In the genomic region with DNA sequence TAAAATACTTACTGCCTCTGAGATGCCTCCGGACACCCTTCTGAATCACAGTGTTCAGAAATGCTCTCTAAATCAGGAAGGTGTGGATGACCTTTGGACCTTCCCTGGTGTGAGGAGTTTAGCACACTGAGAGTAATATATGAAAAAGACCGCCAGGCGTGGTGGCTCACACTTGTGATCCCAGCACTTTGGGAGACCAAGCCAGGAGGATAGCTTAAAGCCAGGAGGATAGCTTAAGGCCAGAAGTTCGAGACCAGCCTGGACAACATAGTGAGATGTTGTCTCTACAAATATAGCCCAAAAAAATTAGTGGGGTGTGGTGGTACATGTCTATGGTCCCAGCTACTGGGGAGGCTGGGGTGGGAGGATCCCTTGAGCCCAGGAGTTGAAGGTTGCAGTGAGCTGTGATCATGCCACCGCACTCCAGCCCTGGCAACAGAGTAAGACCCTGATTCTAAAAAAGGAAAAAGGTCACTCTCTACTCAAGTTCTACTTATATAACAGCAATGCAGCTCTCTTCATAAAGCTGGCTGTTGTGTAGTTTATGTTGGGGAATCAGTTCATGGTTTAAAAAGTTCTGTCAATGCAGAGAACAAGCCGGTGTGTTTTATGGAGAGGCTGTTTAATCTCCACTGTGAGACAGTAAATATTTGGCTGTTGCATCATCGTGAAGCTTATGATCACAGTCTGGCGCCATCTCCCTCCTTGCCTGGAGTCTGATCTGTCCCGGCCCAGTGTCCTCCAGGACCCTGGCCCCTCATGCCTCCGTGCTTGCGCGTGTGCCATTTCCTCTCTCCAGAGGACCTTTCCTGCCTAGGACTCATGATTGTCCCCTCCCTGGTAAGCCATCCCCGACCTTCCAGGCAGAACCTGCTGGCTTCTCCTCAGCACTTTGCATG, we compare ENCODE assay signal across 1 cellular context.
TF ChIP-seq lines count a peak whose summit lies in the region.

No MANE protein-coding gene starts in this region.

TF ChIP-seq in HepG2, 621 proteins besides CTCF, POLR2A, EP300 and RAD21 (continued from another document and continues in another):
- no peak for TF ChIP-seq ZNF660 (CRISPR knock-in tag; IDR thresholded peaks at IDR 0.05; ENCODE audit: borderline replicate concordance, low read depth)
- no peak for TF ChIP-seq PCBP2 (optimal IDR thresholded peaks at IDR 0.05; ENCODE audit: low read depth, low read length, poor library complexity, severe bottlenecking)
- TF ChIP-seq ZNF543 (CRISPR knock-in tag; IDR thresholded peaks at IDR 0.05): peak; percentile 77; the same call in 1 of the 2 replicates
- TF ChIP-seq, protein P1, sequence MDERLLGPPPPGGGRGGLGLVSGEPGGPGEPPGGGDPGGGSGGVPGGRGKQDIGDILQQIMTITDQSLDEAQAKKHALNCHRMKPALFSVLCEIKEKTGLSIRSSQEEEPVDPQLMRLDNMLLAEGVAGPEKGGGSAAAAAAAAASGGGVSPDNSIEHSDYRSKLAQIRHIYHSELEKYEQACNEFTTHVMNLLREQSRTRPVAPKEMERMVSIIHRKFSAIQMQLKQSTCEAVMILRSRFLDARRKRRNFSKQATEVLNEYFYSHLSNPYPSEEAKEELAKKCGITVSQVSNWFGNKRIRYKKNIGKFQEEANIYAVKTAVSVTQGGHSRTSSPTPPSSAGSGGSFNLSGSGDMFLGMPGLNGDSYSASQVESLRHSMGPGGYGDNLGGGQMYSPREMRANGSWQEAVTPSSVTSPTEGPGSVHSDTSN (CRISPR knock-in tag; IDR thresholded peaks at IDR 0.05): no peak
- TF ChIP-seq, protein P2, sequence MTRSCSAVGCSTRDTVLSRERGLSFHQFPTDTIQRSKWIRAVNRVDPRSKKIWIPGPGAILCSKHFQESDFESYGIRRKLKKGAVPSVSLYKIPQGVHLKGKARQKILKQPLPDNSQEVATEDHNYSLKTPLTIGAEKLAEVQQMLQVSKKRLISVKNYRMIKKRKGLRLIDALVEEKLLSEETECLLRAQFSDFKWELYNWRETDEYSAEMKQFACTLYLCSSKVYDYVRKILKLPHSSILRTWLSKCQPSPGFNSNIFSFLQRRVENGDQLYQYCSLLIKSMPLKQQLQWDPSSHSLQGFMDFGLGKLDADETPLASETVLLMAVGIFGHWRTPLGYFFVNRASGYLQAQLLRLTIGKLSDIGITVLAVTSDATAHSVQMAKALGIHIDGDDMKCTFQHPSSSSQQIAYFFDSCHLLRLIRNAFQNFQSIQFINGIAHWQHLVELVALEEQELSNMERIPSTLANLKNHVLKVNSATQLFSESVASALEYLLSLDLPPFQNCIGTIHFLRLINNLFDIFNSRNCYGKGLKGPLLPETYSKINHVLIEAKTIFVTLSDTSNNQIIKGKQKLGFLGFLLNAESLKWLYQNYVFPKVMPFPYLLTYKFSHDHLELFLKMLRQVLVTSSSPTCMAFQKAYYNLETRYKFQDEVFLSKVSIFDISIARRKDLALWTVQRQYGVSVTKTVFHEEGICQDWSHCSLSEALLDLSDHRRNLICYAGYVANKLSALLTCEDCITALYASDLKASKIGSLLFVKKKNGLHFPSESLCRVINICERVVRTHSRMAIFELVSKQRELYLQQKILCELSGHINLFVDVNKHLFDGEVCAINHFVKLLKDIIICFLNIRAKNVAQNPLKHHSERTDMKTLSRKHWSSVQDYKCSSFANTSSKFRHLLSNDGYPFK (CRISPR knock-in tag; IDR thresholded peaks at IDR 0.05; ENCODE audit: borderline replicate concordance): peak; percentile 73; the same call in 1 of the 2 replicates
- peak; percentile 63 for TF ChIP-seq ASH2L (IDR thresholded peaks at IDR 0.05; ENCODE audit: insufficient read length, low read depth, low read length)
- no peak for TF ChIP-seq ZIK1 (CRISPR knock-in tag; IDR thresholded peaks at IDR 0.05; ENCODE audit: borderline replicate concordance, low read depth)
- TF ChIP-seq ERF (CRISPR knock-in tag; IDR thresholded peaks at IDR 0.05): peak; percentile 84
- TF ChIP-seq ZNF605 (CRISPR knock-in tag; IDR thresholded peaks at IDR 0.05): 0 out of 2 replicates have a peak, but pooled peaks have one; percentile 18
- peak; percentile 51; the same call in 1 of the 2 replicates for TF ChIP-seq ZKSCAN8 (CRISPR knock-in tag; IDR thresholded peaks at IDR 0.05; ENCODE audit: borderline replicate concordance)
- peak; percentile 86 for TF ChIP-seq ZNF546 (CRISPR knock-in tag; conservative IDR thresholded peaks at IDR 0.05)
- TF ChIP-seq KAT7 (CRISPR knock-in tag; IDR thresholded peaks at IDR 0.05; ENCODE audit: borderline replicate concordance): peak; percentile 48; the same call in 1 of the 2 replicates
- peak; percentile 18; the same call in 1 of the 3 replicates for TF ChIP-seq MXI1 (IDR thresholded peaks at IDR 0.05; ENCODE audit: borderline replicate concordance, low read depth, low read length)
- TF ChIP-seq PCBP1 (IDR thresholded peaks at IDR 0.05; ENCODE audit: borderline replicate concordance, low read depth, low read length): no peak
- peak; percentile 70; the same call in 1 of the 2 replicates for TF ChIP-seq ZNF761 (CRISPR knock-in tag; conservative IDR thresholded peaks at IDR 0.05)
- TF ChIP-seq ZNF589 (CRISPR knock-in tag; conservative IDR thresholded peaks at IDR 0.05): 0 out of 2 replicates have a peak, but pooled peaks have one; percentile 57
- TF ChIP-seq CCAR2 (optimal IDR thresholded peaks at IDR 0.05; ENCODE audit: low read depth, low read length): no peak
- TF ChIP-seq ZNF792 (CRISPR knock-in tag; IDR thresholded peaks at IDR 0.05): peak; percentile 82; the same call in 1 of the 2 replicates
- TF ChIP-seq PAF1 (CRISPR knock-in tag; IDR thresholded peaks at IDR 0.05): no peak
- TF ChIP-seq ZFP36L1 (CRISPR knock-in tag; IDR thresholded peaks at IDR 0.05): peak; percentile 17; the same call in 1 of the 2 replicates
- TF ChIP-seq SNRNP70 (IDR thresholded peaks at IDR 0.05; ENCODE audit: low read depth, low read length): no peak
- TF ChIP-seq, protein P3, sequence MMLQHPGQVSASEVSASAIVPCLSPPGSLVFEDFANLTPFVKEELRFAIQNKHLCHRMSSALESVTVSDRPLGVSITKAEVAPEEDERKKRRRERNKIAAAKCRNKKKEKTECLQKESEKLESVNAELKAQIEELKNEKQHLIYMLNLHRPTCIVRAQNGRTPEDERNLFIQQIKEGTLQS (CRISPR knock-in tag; IDR thresholded peaks at IDR 0.05): peak; percentile 93
- TF ChIP-seq, protein P4, sequence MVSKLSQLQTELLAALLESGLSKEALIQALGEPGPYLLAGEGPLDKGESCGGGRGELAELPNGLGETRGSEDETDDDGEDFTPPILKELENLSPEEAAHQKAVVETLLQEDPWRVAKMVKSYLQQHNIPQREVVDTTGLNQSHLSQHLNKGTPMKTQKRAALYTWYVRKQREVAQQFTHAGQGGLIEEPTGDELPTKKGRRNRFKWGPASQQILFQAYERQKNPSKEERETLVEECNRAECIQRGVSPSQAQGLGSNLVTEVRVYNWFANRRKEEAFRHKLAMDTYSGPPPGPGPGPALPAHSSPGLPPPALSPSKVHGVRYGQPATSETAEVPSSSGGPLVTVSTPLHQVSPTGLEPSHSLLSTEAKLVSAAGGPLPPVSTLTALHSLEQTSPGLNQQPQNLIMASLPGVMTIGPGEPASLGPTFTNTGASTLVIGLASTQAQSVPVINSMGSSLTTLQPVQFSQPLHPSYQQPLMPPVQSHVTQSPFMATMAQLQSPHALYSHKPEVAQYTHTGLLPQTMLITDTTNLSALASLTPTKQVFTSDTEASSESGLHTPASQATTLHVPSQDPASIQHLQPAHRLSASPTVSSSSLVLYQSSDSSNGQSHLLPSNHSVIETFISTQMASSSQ (IDR thresholded peaks at IDR 0.05; ENCODE audit: low read depth): peak; percentile 72
- TF ChIP-seq, protein P4 (CRISPR knock-in tag; IDR thresholded peaks at IDR 0.05; ENCODE audit: borderline replicate concordance): peak; percentile 78; the same call in 1 of the 2 replicates
- no peak; the same call in 1 of the 2 replicates for TF ChIP-seq ZNF33B (CRISPR knock-in tag; IDR thresholded peaks at IDR 0.05)
- TF ChIP-seq, protein P5, sequence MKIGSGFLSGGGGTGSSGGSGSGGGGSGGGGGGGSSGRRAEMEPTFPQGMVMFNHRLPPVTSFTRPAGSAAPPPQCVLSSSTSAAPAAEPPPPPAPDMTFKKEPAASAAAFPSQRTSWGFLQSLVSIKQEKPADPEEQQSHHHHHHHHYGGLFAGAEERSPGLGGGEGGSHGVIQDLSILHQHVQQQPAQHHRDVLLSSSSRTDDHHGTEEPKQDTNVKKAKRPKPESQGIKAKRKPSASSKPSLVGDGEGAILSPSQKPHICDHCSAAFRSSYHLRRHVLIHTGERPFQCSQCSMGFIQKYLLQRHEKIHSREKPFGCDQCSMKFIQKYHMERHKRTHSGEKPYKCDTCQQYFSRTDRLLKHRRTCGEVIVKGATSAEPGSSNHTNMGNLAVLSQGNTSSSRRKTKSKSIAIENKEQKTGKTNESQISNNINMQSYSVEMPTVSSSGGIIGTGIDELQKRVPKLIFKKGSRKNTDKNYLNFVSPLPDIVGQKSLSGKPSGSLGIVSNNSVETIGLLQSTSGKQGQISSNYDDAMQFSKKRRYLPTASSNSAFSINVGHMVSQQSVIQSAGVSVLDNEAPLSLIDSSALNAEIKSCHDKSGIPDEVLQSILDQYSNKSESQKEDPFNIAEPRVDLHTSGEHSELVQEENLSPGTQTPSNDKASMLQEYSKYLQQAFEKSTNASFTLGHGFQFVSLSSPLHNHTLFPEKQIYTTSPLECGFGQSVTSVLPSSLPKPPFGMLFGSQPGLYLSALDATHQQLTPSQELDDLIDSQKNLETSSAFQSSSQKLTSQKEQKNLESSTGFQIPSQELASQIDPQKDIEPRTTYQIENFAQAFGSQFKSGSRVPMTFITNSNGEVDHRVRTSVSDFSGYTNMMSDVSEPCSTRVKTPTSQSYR (CRISPR knock-in tag; IDR thresholded peaks at IDR 0.05; ENCODE audit: borderline replicate concordance): peak; percentile 39; the same call in 1 of the 2 replicates
- TF ChIP-seq, protein P6, sequence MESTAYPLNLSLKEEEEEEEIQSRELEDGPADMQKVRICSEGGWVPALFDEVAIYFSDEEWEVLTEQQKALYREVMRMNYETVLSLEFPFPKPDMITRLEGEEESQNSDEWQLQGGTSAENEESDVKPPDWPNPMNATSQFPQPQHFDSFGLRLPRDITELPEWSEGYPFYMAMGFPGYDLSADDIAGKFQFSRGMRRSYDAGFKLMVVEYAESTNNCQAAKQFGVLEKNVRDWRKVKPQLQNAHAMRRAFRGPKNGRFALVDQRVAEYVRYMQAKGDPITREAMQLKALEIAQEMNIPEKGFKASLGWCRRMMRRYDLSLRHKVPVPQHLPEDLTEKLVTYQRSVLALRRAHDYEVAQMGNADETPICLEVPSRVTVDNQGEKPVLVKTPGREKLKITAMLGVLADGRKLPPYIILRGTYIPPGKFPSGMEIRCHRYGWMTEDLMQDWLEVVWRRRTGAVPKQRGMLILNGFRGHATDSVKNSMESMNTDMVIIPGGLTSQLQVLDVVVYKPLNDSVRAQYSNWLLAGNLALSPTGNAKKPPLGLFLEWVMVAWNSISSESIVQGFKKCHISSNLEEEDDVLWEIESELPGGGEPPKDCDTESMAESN (CRISPR knock-in tag; conservative IDR thresholded peaks at IDR 0.05): no peak
- no peak for TF ChIP-seq RELA (CRISPR knock-in tag; IDR thresholded peaks at IDR 0.05)
- TF ChIP-seq ZNF598 (CRISPR knock-in tag; IDR thresholded peaks at IDR 0.05; ENCODE audit: borderline replicate concordance): no peak
- TF ChIP-seq, protein P7, sequence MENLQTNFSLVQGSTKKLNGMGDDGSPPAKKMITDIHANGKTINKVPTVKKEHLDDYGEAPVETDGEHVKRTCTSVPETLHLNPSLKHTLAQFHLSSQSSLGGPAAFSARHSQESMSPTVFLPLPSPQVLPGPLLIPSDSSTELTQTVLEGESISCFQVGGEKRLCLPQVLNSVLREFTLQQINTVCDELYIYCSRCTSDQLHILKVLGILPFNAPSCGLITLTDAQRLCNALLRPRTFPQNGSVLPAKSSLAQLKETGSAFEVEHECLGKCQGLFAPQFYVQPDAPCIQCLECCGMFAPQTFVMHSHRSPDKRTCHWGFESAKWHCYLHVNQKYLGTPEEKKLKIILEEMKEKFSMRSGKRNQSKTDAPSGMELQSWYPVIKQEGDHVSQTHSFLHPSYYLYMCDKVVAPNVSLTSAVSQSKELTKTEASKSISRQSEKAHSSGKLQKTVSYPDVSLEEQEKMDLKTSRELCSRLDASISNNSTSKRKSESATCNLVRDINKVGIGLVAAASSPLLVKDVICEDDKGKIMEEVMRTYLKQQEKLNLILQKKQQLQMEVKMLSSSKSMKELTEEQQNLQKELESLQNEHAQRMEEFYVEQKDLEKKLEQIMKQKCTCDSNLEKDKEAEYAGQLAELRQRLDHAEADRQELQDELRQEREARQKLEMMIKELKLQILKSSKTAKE (CRISPR knock-in tag; IDR thresholded peaks at IDR 0.05; ENCODE audit: borderline replicate concordance): peak; percentile 99
- no peak for TF ChIP-seq KLF15 (CRISPR knock-in tag; IDR thresholded peaks at IDR 0.05; ENCODE audit: borderline replicate concordance)
- 0 out of 2 replicates have a peak, but pooled peaks have one; percentile 0 for TF ChIP-seq SRY (CRISPR knock-in tag; IDR thresholded peaks at IDR 0.05)
- no peak for TF ChIP-seq ZNF7 (CRISPR knock-in tag; IDR thresholded peaks at IDR 0.05)
- TF ChIP-seq, protein P8, sequence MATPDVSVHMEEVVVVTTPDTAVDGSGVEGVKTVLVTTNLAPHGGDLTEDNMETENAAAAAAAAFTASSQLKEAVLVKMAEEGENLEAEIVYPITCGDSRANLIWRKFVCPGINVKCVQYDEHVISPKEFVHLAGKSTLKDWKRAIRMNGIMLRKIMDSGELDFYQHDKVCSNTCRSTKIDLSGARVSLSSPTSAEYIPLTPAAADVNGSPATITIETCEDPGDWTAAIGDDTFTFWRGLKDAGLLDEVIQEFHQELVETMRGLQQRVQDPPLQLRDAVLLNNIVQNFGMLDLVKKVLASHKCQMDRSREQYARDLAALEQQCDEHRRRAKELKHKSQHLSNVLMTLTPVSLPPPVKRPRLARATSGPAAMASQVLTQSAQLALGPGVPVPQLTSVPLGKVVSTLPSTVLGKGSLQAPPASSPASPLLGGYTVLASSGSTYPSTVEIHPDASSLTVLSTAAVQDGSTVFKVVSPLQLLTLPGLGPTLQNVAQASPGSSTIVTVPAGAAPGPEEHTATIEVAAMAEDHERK (CRISPR knock-in tag; IDR thresholded peaks at IDR 0.05; ENCODE audit: low read depth): no peak
- no peak for TF ChIP-seq NCOA5 (CRISPR knock-in tag; IDR thresholded peaks at IDR 0.05)
- TF ChIP-seq SALL2 (CRISPR knock-in tag; IDR thresholded peaks at IDR 0.05): no peak
- no peak for TF ChIP-seq ZNF383 (CRISPR knock-in tag; IDR thresholded peaks at IDR 0.05; ENCODE audit: borderline replicate concordance)
- TF ChIP-seq ZNF430 (CRISPR knock-in tag; IDR thresholded peaks at IDR 0.05): peak; percentile 77; the same call in 1 of the 2 replicates
- peak; percentile 90; the same call in 1 of the 2 replicates for TF ChIP-seq HMG20A (CRISPR knock-in tag; IDR thresholded peaks at IDR 0.05; ENCODE audit: borderline replicate concordance)
